Comparison of ENCODE assay signal across 8 cellular contexts in genomic region chr1:156212833-156213643, GRCh38. TPM values are rescaled to one million over a fixed set of nuclear protein-coding genes. Genes with fewer than 3 reads are reported as not detected.
A peak's percentile ranks its signal among the peaks of the same experiment; 100 is the strongest.
DNase-seq lines count a peak whose midpoint lies in the region; ATAC-seq and TF ChIP-seq lines count a peak whose summit lies in the region.

Gene PMF1, plus strand, starts transcription at chr1:156213007. Its CDS starts 9 bp downstream, at chr1:156213016.

- no peaks in the 10 kb centered on the region for H3K27me3 ChIP-seq in upper lobe of left lung

- DNase-seq in NCI-H1694 treated with DMSO at 0.1 percent for 48 hours (lab: John Stamatoyannopoulos, UW), result peak; percentile 99
- peak; percentile 92 for DNase-seq in amniotic stem cell (lab: John Stamatoyannopoulos, UW)
- DNase-seq in left cardiac atrium, result peak; percentile 99
- DNase-seq in posterior vena cava (ENCODE audit: low spot score), result peak; percentile 99
- peak; percentile 97 to 99 for DNase-seq in upper lobe of left lung

- ATAC-seq in HG02884 (IDR thresholded peaks at IDR 0.05; ENCODE audit: unreplicated experiment) (peak; percentile 86), left cardiac atrium (peak; percentile 98 to 99), upper lobe of left lung (ENCODE audit: low FRiP score in 2 of 2) (peak; percentile 98)

- intact Hi-C loops in left cardiac atrium (cut with DNase I), result loop anchor here in 1 of 2 donors (5.0 kb wide), 1 partner anchor 51 kb away; no protein-coding TSS in a partner anchor
- intact Hi-C loops in posterior vena cava (cut with DNase I), result no loop called here

- no peaks in the 10 kb centered on the region for H3K9me3 ChIP-seq in upper lobe of left lung

- H3K4me1 Mint-ChIP-seq in T-helper 1 cell treated with Interleukin-12 subunit alpha and Interleukin-12 subunit beta and Interleukin-4 antibody, amounts not matched to agents 30 μg/mL and 1 μg/mL, for 36 hours (ENCODE audit: low read depth), result peaks cover 36% of the 10 kb centered on the region

- peak within 1 kb of the TSS; percentile 96 for H3K27ac Mint-ChIP-seq in T-helper 1 cell treated with Interleukin-12 subunit alpha and Interleukin-12 subunit beta and Interleukin-4 antibody, amounts not matched to agents 30 μg/mL and 1 μg/mL, for 36 hours

- H3K36me3 Mint-ChIP-seq in T-helper 1 cell treated with Interleukin-12 subunit alpha and Interleukin-12 subunit beta and Interleukin-4 antibody, amounts not matched to agents 30 μg/mL and 1 μg/mL, for 36 hours (ENCODE audit: low read depth), result peaks cover 37% of the 10 kb centered on the region

- H3K9me3 Mint-ChIP-seq in T-helper 1 cell treated with Interleukin-12 subunit alpha and Interleukin-12 subunit beta and Interleukin-4 antibody, amounts not matched to agents 30 μg/mL and 1 μg/mL, for 36 hours, result no peaks in the 10 kb centered on the region

- no peak for TF ChIP-seq EP300 in upper lobe of left lung (IDR thresholded peaks at IDR 0.05)

- H3K36me3 ChIP-seq in upper lobe of left lung, result peaks cover 10 to 28% (median 20%) of the 10 kb centered on the region in 4 donors

- TF ChIP-seq POLR2A in GM15510 (IDR thresholded peaks at IDR 0.05; ENCODE audit: borderline replicate concordance, extremely low read depth, insufficient read length) (peak; percentile 61), upper lobe of left lung (IDR thresholded peaks at IDR 0.05) (peak in 3 of 4 donors; percentile 73 to 86 (median 82))

- H3K4me3 Mint-ChIP-seq in T-helper 1 cell treated with Interleukin-12 subunit alpha and Interleukin-12 subunit beta and Interleukin-4 antibody, amounts not matched to agents 30 μg/mL and 1 μg/mL, for 36 hours, result peak within 1 kb of the TSS; percentile 89

- peak in 2 of 6 experiments; percentile 16 to 19 for TF ChIP-seq CTCF in upper lobe of left lung (IDR thresholded peaks at IDR 0.05)

- H3K27me3 Mint-ChIP-seq in T-helper 1 cell treated with Interleukin-12 subunit alpha and Interleukin-12 subunit beta and Interleukin-4 antibody, amounts not matched to agents 30 μg/mL and 1 μg/mL, for 36 hours (ENCODE audit: low read depth), result no peaks in the 10 kb centered on the region

- WGBS in upper lobe of left lung, 2 donors, result 0 to 1% methylated on average over 20 to 59 of the region's 61 CpGs

- peaks cover 23 to 43% (median 28%) of the 10 kb centered on the region in 4 donors for H3K4me1 ChIP-seq in upper lobe of left lung

- peak within 1 kb of the TSS; percentile 87 to 95 (median 93) for H3K27ac ChIP-seq in upper lobe of left lung

- H3K4me3 ChIP-seq in upper lobe of left lung, result peak within 1 kb of the TSS; percentile 34 to 62 (median 50)

RNA-seq across cellular contexts. Expression of gene PMF1, which starts in this region (rescaled TPM):
- 10 to 100 TPM; 47.4 to 62.8 TPM for total RNA-seq in left cardiac atrium
- total RNA-seq in posterior vena cava, result 10 to 100 TPM; 31.8 to 34.6 TPM
- total RNA-seq in upper lobe of left lung, result 10 to 100 TPM; 46.1 to 88.2 (median 66.6) TPM

Comparison
In these comparisons a context has a peak if more than half of its experiments do, and no peak if none do; other contexts are left out.
1. Peak in every context shown above with its lines: DNase-seq, ATAC-seq, H3K4me3 ChIP-seq and H3K27ac ChIP-seq.